1 cellular context compared by ENCODE assay signal in the genomic region with DNA sequence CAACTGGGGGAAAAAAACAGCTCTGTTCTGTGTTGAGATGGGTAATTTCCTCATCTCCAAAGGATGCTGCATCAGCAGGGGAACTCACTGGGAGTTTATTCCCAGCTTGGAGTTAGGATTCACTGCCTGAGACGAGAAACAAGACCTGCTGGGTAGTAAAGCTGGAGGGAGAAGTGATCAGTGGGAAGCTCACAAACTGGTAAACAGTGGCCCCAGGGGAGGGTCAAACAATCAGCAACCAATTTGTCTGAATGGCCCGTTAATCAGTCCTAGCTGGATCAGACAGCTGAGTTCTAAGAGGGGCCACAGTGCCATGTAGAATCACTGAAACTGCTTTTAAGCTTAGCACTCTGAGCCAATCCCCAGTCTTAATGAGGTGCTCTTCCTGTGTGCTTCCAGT.
TF ChIP-seq lines count a peak whose summit lies in the region.

No MANE protein-coding gene starts in this region.

TF ChIP-seq in neural cell, 6 proteins besides CTCF, POLR2A, EP300 and RAD21 (continued from another document):
- TF ChIP-seq, protein P1, sequence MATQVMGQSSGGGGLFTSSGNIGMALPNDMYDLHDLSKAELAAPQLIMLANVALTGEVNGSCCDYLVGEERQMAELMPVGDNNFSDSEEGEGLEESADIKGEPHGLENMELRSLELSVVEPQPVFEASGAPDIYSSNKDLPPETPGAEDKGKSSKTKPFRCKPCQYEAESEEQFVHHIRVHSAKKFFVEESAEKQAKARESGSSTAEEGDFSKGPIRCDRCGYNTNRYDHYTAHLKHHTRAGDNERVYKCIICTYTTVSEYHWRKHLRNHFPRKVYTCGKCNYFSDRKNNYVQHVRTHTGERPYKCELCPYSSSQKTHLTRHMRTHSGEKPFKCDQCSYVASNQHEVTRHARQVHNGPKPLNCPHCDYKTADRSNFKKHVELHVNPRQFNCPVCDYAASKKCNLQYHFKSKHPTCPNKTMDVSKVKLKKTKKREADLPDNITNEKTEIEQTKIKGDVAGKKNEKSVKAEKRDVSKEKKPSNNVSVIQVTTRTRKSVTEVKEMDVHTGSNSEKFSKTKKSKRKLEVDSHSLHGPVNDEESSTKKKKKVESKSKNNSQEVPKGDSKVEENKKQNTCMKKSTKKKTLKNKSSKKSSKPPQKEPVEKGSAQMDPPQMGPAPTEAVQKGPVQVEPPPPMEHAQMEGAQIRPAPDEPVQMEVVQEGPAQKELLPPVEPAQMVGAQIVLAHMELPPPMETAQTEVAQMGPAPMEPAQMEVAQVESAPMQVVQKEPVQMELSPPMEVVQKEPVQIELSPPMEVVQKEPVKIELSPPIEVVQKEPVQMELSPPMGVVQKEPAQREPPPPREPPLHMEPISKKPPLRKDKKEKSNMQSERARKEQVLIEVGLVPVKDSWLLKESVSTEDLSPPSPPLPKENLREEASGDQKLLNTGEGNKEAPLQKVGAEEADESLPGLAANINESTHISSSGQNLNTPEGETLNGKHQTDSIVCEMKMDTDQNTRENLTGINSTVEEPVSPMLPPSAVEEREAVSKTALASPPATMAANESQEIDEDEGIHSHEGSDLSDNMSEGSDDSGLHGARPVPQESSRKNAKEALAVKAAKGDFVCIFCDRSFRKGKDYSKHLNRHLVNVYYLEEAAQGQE (IDR thresholded peaks at IDR 0.05; ENCODE audit: borderline replicate concordance) = peak; percentile 47
- no peak for TF ChIP-seq EZH2 (IDR thresholded peaks at IDR 0.05; ENCODE audit: borderline replicate concordance, insufficient read depth, low read length, poor library complexity, severe bottlenecking)
- no peak for TF ChIP-seq SMC3 (conservative IDR thresholded peaks at IDR 0.05; ENCODE audit: poor library complexity)
- TF ChIP-seq MXI1 (conservative IDR thresholded peaks at IDR 0.05; ENCODE audit: poor library complexity, severe bottlenecking) = no peak
